Comparison of ENCODE assay signal across 18 cellular contexts in the genomic region with DNA sequence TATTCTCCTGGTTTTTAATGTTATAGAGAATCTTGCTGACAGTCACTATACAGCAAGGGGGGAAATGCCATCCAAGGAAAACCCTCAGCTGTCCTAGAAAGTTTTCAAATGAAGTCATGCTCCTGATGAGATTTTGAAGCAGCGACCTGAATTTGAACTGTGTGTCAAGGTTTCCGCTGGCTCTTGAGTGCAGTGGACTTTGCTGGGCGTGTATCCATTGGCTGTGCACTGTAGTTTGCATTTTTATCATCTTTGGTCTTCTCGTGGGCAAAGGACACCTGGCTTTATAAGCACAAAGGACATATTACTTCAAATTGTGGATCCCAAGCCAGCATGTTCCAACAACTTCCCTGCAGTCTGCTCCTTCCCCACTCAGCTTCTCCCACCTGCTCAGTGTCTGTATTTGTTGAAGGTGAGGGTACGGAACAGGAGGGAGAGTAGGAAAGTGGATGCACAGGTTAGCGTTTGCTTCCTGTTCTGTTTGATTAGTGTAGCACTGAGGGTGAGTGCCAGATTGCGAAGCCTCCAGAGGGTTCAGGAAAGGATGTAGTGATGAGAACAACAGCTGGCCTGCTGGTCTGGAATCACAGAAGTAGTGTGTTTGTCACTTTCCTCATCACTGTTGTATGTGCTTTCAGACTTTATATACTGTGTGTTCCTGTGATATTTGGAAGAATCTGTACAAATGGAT.
"Had no signal": no experiment of that assay in that cellular context is flagged by ENCODE, and none has a peak within 500 bp of the region (broad histone marks: within the 10 kb centered on the region; RNA-seq: fewer than 3 reads in every experiment).

No MANE protein-coding gene starts in this region.

- H3K4me3 Mint-ChIP-seq: activated CD8-positive, alpha-beta T cell treated with anti-CD3 and anti-CD28 coated beads for 36 hours; activated naive CD8-positive, alpha-beta T cell treated with anti-CD3 and anti-CD28 coated beads, Interleukin-2, amount 10 ng/mL, durations not matched to agents 7 days and 5 days; dendritic cell treated with granulocyte-macrophage colony-stimulating factor and Interleukin-4, amounts not matched to agents 40 ng/mL and 50 ng/mL, for 4 days; stimulated activated naive CD8-positive, alpha-beta T cell treated with anti-CD3 and anti-CD28 coated beads, Interleukin-15, Interleukin-2, amounts not matched to agents 100 ng/mL and 50 ng/mL, for 24 hours; T-cell had no signal

- H3K27ac Mint-ChIP-seq: activated CD8-positive, alpha-beta T cell treated with anti-CD3 and anti-CD28 coated beads for 36 hours; activated naive CD8-positive, alpha-beta T cell treated with anti-CD3 and anti-CD28 coated beads, Interleukin-2, amount 10 ng/mL, durations not matched to agents 7 days and 5 days; activated T-helper 2 cell treated with anti-CD3 and anti-CD28 coated beads, Interferon-gamma antibody, Interleukin-2, Interleukin-4, amounts not matched to agents 10 μg/mL and 5 μg/mL and 100 μg/mL, durations not matched to agents 14 hours and 24 hours and 36 hours; dendritic cell treated with granulocyte-macrophage colony-stimulating factor and Interleukin-4, amounts not matched to agents 40 ng/mL and 50 ng/mL, for 4 days; progenitor cell of endocrine pancreas; stimulated activated naive CD8-positive, alpha-beta T cell treated with anti-CD3 and anti-CD28 coated beads, Interleukin-15, Interleukin-2, amounts not matched to agents 100 ng/mL and 50 ng/mL, for 24 hours; T-cell had no signal

- H3K79me2 ChIP-seq: hepatocyte had no signal

- H2AFZ ChIP-seq: hepatocyte had no signal

- H3K4me1 ChIP-seq: transverse colon had no signal

- H3K36me3 ChIP-seq: transverse colon, uterus had no signal

- H3K4me1 Mint-ChIP-seq: activated naive CD8-positive, alpha-beta T cell treated with anti-CD3 and anti-CD28 coated beads, Interleukin-2, amount 10 ng/mL, durations not matched to agents 7 days and 5 days; T-cell had no signal

- H3K4me3 ChIP-seq: hepatocyte, transverse colon, uterus had no signal

- H3K27me3 ChIP-seq: hepatocyte, transverse colon, uterus had no signal

- H3K4me2 ChIP-seq: hepatocyte had no signal

- DNase-seq: activated CD4-positive, alpha-beta T cell treated with anti-CD3 and anti-CD28 coated beads for 48 hours; activated CD4-positive, CD25-positive, alpha-beta regulatory T cell; activated CD8-positive, alpha-beta T cell treated with anti-CD3 and anti-CD28 coated beads for 36 hours; activated naive CD4-positive, alpha-beta T cell treated with Interleukin-2 at 50 U/mL for 16 hours; activated naive CD8-positive, alpha-beta T cell treated with anti-CD3 and anti-CD28 coated beads, Interleukin-2, amount 10 ng/mL, durations not matched to agents 7 days and 5 days; activated T-cell treated with anti-CD3 and anti-CD28 coated beads, Interleukin-2, amount 50 U/mL, for 1 hour; aorta; effector CD8-positive, alpha-beta T cell; left colon; T-cell; transverse colon; uterus had no signal

- H3K9me3 ChIP-seq: transverse colon, uterus had no signal

- H3K27me3 Mint-ChIP-seq: activated naive CD8-positive, alpha-beta T cell treated with anti-CD3 and anti-CD28 coated beads, Interleukin-2, amount 10 ng/mL, durations not matched to agents 7 days and 5 days; dendritic cell treated with granulocyte-macrophage colony-stimulating factor and Interleukin-4, amounts not matched to agents 40 ng/mL and 50 ng/mL, for 4 days; progenitor cell of endocrine pancreas; stimulated activated naive CD8-positive, alpha-beta T cell treated with anti-CD3 and anti-CD28 coated beads, Interleukin-15, Interleukin-2, amounts not matched to agents 100 ng/mL and 50 ng/mL, for 24 hours had no signal

- H3K36me3 Mint-ChIP-seq: activated naive CD8-positive, alpha-beta T cell treated with anti-CD3 and anti-CD28 coated beads, Interleukin-2, amount 10 ng/mL, durations not matched to agents 7 days and 5 days; T-cell had no signal

- ATAC-seq: activated CD8-positive, alpha-beta T cell treated with anti-CD3 and anti-CD28 coated beads for 36 hours; esophagus mucosa; left colon; T-cell had no signal

- H3K27ac ChIP-seq: hepatocyte, transverse colon, uterus had no signal
